In genomic region chr7:100875356-100875751, GRCh38 we compare ENCODE assay signal across 1 cellular context.
TF ChIP-seq lines count a peak whose summit lies in the region.

No MANE protein-coding gene starts in this region.

TF ChIP-seq in A549, 52 proteins besides CTCF, POLR2A, EP300 and RAD21 (continued from another document):
- TF ChIP-seq, protein P1, sequence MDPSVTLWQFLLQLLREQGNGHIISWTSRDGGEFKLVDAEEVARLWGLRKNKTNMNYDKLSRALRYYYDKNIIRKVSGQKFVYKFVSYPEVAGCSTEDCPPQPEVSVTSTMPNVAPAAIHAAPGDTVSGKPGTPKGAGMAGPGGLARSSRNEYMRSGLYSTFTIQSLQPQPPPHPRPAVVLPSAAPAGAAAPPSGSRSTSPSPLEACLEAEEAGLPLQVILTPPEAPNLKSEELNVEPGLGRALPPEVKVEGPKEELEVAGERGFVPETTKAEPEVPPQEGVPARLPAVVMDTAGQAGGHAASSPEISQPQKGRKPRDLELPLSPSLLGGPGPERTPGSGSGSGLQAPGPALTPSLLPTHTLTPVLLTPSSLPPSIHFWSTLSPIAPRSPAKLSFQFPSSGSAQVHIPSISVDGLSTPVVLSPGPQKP (IDR thresholded peaks at IDR 0.05; ENCODE audit: low read depth, low read length): no peak
- TF ChIP-seq HDAC2 (IDR thresholded peaks at IDR 0.05) (no peak), PHF8 (IDR thresholded peaks at IDR 0.05; ENCODE audit: borderline replicate concordance, low read depth) (peak; percentile 20; the same call in 1 of the 2 replicates), HOXB13 (CRISPR knock-in tag; IDR thresholded peaks at IDR 0.05; ENCODE audit: low read depth) (no peak), MAZ (IDR thresholded peaks at IDR 0.05; ENCODE audit: borderline replicate concordance, low read depth, low read length) (no peak), CHD4 (IDR thresholded peaks at IDR 0.05; ENCODE audit: borderline replicate concordance) (no peak), SREBF2 (IDR thresholded peaks at IDR 0.05) (no peak), JUNB (IDR thresholded peaks at IDR 0.05) (no peak), BHLHE40 (IDR thresholded peaks at IDR 0.05; ENCODE audit: low read depth, low read length) (no peak)
- TF ChIP-seq, protein P2, sequence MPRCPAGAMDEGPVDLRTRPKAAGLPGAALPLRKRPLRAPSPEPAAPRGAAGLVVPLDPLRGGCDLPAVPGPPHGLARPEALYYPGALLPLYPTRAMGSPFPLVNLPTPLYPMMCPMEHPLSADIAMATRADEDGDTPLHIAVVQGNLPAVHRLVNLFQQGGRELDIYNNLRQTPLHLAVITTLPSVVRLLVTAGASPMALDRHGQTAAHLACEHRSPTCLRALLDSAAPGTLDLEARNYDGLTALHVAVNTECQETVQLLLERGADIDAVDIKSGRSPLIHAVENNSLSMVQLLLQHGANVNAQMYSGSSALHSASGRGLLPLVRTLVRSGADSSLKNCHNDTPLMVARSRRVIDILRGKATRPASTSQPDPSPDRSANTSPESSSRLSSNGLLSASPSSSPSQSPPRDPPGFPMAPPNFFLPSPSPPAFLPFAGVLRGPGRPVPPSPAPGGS (IDR thresholded peaks at IDR 0.05): no peak
- TF ChIP-seq, protein P3, sequence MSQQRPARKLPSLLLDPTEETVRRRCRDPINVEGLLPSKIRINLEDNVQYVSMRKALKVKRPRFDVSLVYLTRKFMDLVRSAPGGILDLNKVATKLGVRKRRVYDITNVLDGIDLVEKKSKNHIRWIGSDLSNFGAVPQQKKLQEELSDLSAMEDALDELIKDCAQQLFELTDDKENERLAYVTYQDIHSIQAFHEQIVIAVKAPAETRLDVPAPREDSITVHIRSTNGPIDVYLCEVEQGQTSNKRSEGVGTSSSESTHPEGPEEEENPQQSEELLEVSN (IDR thresholded peaks at IDR 0.05; ENCODE audit: borderline replicate concordance, low read depth): no peak
